ENCODE assay signal across 24 cellular contexts in the genomic region with DNA sequence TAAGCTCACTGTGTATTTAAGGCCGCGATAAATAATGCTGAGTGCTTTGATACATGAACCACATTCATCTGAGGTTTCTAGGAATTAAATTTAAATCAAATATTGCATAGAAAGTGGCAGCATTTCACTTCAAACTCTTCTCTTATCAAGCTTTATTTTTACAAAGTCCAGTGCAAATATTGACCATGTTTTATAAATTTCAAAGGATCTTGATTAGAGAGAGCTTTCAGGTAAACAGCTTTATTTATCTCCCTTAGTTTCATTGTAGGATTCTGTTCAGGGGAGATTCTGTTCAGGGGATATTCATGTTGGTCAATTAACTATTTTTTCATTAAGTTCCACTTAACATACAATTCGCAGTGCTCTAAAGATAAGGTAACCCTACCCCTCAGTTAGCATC.
"Had no signal": no experiment of that assay in that cellular context is flagged by ENCODE, and none has a peak within 500 bp of the region (broad histone marks: within the 10 kb centered on the region; RNA-seq: fewer than 3 reads in every experiment).

No MANE protein-coding gene starts in this region.

- H3K9me3 Mint-ChIP-seq: immature natural killer cell, nephron progenitor cell had no signal

- H3K79me2 ChIP-seq: parathyroid adenoma had no signal

- H3K4me1 ChIP-seq: lower lobe of right lung, parathyroid adenoma, stomach, thyroid gland had no signal

- H3K4me1 Mint-ChIP-seq: immature natural killer cell; naive thymus-derived CD8-positive, alpha-beta T cell; stimulated activated effector memory CD8-positive, alpha-beta T cell treated with anti-CD3 and anti-CD28 coated beads, Interleukin-12 subunit alpha, Interleukin-12 subunit beta, amount 100 ng/mL, for 72 hours had no signal

- H3K27ac ChIP-seq: lower lobe of right lung, parathyroid adenoma, stomach, thyroid gland had no signal

- H3K4me3 Mint-ChIP-seq: effector memory CD8-positive, alpha-beta T cell; immature natural killer cell; naive thymus-derived CD8-positive, alpha-beta T cell; nephron progenitor cell; stimulated activated effector memory CD8-positive, alpha-beta T cell treated with anti-CD3 and anti-CD28 coated beads, Interleukin-12 subunit alpha, Interleukin-12 subunit beta, amount 100 ng/mL, for 72 hours had no signal

- ATAC-seq: effector memory CD8-positive, alpha-beta T cell; left colon; left ventricle myocardium superior; lower lobe of right lung; naive thymus-derived CD8-positive, alpha-beta T cell; sciatic nerve; stimulated activated effector memory CD8-positive, alpha-beta T cell treated with anti-CD3 and anti-CD28 coated beads, Interleukin-12 subunit alpha, Interleukin-12 subunit beta, amount 100 ng/mL, for 72 hours had no signal

- H3K36me3 ChIP-seq: lower lobe of right lung, stomach, thyroid gland had no signal

- H3K27me3 Mint-ChIP-seq: effector memory CD8-positive, alpha-beta T cell had no signal

- DNase-seq: cortex of kidney; effector memory CD8-positive, alpha-beta T cell; hypothalamus; immature natural killer cell; islet precursor cell; kidney glomerular epithelial cell; left colon; left ventricle myocardium superior; lower lobe of right lung; naive thymus-derived CD8-positive, alpha-beta T cell; nephron progenitor cell; stimulated activated CD4-positive, alpha-beta T cell treated with anti-CD3 and anti-CD28 coated beads, Interleukin-12 subunit alpha, Interleukin-12 subunit beta, amount 100 ng/mL, for 4 hours; stimulated activated CD4-positive, alpha-beta T cell treated with anti-CD3 and anti-CD28 coated beads, Interleukin-1b, Interleukin-23, amount 100 ng/mL, for 48 hours; stimulated activated CD4-positive, alpha-beta T cell treated with anti-CD3 and anti-CD28 coated beads, Interleukin-4, amount 100 ng/mL, for 1 hour; stimulated activated naive CD4-positive, alpha-beta T cell treated with Interleukin-2 at 50 U/mL for 16 hours; stomach; thyroid gland; trophoblast cell had no signal

- H3K4me3 ChIP-seq: lower lobe of right lung, smooth muscle cell, stomach, thyroid gland had no signal

- H3K4me2 ChIP-seq: smooth muscle cell had no signal

- H3K36me3 Mint-ChIP-seq: immature natural killer cell; naive thymus-derived CD8-positive, alpha-beta T cell; stimulated activated effector memory CD8-positive, alpha-beta T cell treated with anti-CD3 and anti-CD28 coated beads, Interleukin-12 subunit alpha, Interleukin-12 subunit beta, amount 100 ng/mL, for 72 hours had no signal

- H2AFZ ChIP-seq: parathyroid adenoma had no signal

- H3K9ac ChIP-seq: parathyroid adenoma had no signal

- FAIRE-seq: frontal cortex had no signal

- H3K27me3 ChIP-seq: stomach, thyroid gland had no signal

- H3K27ac Mint-ChIP-seq: effector memory CD8-positive, alpha-beta T cell; immature natural killer cell; naive thymus-derived CD8-positive, alpha-beta T cell; nephron progenitor cell; progenitor cell of endocrine pancreas; stimulated activated effector memory CD8-positive, alpha-beta T cell treated with anti-CD3 and anti-CD28 coated beads, Interleukin-12 subunit alpha, Interleukin-12 subunit beta, amount 100 ng/mL, for 72 hours had no signal

- H3K9me3 ChIP-seq: lower lobe of right lung, stomach, thyroid gland had no signal
